ENCODE assay signal across 12 cellular contexts in genomic region chrX:41145920-41146608, GRCh38.
A peak's percentile ranks its signal among the peaks of the same experiment; 100 is the strongest.
DNase-seq lines count a peak whose midpoint lies in the region; ATAC-seq, FAIRE-seq and TF ChIP-seq lines count a peak whose summit lies in the region.
"Had no signal": no experiment of that assay in that cellular context is flagged by ENCODE, and none has a peak within 500 bp of the region (broad histone marks: within the 10 kb centered on the region; RNA-seq: fewer than 3 reads in every experiment).

No MANE protein-coding gene starts in this region.

- peak overlapping the region; percentile 33; the same call in 1 of the 2 replicates for H3K4me2 ChIP-seq in PC-3 (ENCODE audit: low read length)

- peak; percentile 68 for ATAC-seq in PC-3
- ATAC-seq in GM18519 (IDR thresholded peaks at IDR 0.05; ENCODE audit: low FRiP score, unreplicated experiment), result no peak

- no peak overlapping the region for H3K4me3 ChIP-seq in PC-3 (ENCODE audit: low read length)
- no peak overlapping the region for H3K4me3 ChIP-seq in esophagus muscularis mucosa
- no peak overlapping the region for H3K4me3 ChIP-seq in small intestine (ENCODE audit: low read depth in 1 of 2, low read length in 2 of 2)

- H3K9me3 ChIP-seq in PC-3 (ENCODE audit: low read length) (no peaks in the 10 kb centered on the region), esophagus muscularis mucosa (no peaks in the 10 kb centered on the region), small intestine (ENCODE audit: control insufficient read depth, low read depth) (no peaks in the 10 kb centered on the region)

- no peak for DNase-seq in activated naive CD4-positive, alpha-beta T cell treated with anti-CD3 and anti-CD28 coated beads for 36 hours
- no peak for DNase-seq in activated naive CD4-positive, alpha-beta T cell (lab: John Stamatoyannopoulos, UW)
- DNase-seq in PC-3, result peak; percentile 77
- DNase-seq in esophagus muscularis mucosa (ENCODE audit: extremely low spot score), result no peak
- DNase-seq in small intestine, result peak; percentile 64
- DNase-seq in T-helper 9 cell, result no peak
- DNase-seq in middle frontal gyrus (ENCODE audit: extremely low spot score, low spot score), result no peak
- DNase-seq: CD4-positive, alpha-beta memory T cell; KG1; NK-92 treated with Interleukin-12 subunit alpha and Interleukin-12 subunit beta, amount 100 ng/mL, for 24 hours; stimulated activated naive CD4-positive, alpha-beta T cell had no signal

- peaks cover 4% of the 10 kb centered on the region for H3F3A ChIP-seq in PC-3 (ENCODE audit: low read length, unreplicated experiment)

- FAIRE-seq in small intestine (lab: Jason Lieb, UNC), result no peak

- H3K9me2 ChIP-seq in PC-3 (replicated peaks; ENCODE audit: low read length), result no peaks in the 10 kb centered on the region

- H3K9ac ChIP-seq in PC-3 (ENCODE audit: low read length), result no peak overlapping the region

- BruUV-seq in PC-3 (replicated peaks; lab: Mats Ljungman, UMichigan), result no TSS peak

- CTCF ChIA-PET in activated naive CD4-positive, alpha-beta T cell treated with anti-CD3 and anti-CD28 coated beads for 36 hours (lab: Charles Lee), result interaction anchor here (0.6 kb wide), 3 partner anchors 18 to 202 kb away, joined by 3 to 5 read pairs (median 4); no protein-coding TSS in a partner anchor
- CTCF ChIA-PET in PC-3 (lab: Charles Lee), result no interaction called here

- POLR2A ChIA-PET in PC-3 (lab: Charles Lee; ENCODE audit: unreplicated experiment), result no interaction called here

- H3K4me1 ChIP-seq in PC-3 (ENCODE audit: insufficient read depth, low read length), result peaks cover 37% of the 10 kb centered on the region
- H3K4me1 ChIP-seq in esophagus muscularis mucosa, result peaks cover 0 to 15% (median 0%) of the 10 kb centered on the region in 4 donors
- H3K4me1 ChIP-seq in small intestine (ENCODE audit: control insufficient read depth in 2 of 2, insufficient read depth in 1 of 2, low read depth in 1 of 2, low read length in 1 of 2), result no peaks in the 10 kb centered on the region

- no peaks in the 10 kb centered on the region for H3K9me3 Mint-ChIP-seq in activated naive CD4-positive, alpha-beta T cell treated with anti-CD3 and anti-CD28 coated beads for 36 hours
- H3K9me3 Mint-ChIP-seq: CD4-positive, alpha-beta memory T cell had no signal

- H3K4me1 Mint-ChIP-seq in activated naive CD4-positive, alpha-beta T cell treated with anti-CD3 and anti-CD28 coated beads for 36 hours (ENCODE audit: low read depth), result peaks cover 29% of the 10 kb centered on the region

- TF ChIP-seq POLR2A in esophagus muscularis mucosa (IDR thresholded peaks at IDR 0.05; ENCODE audit: low read depth), result no peak

- WGBS in esophagus muscularis mucosa, result 94% methylated on average over 2 of the region's 2 CpGs
- WGBS in small intestine, 3 donors, result 56 to 77% (median 76%) methylated on average over 2 of the region's 2 CpGs

- H3K4me3 Mint-ChIP-seq in activated naive CD4-positive, alpha-beta T cell treated with anti-CD3 and anti-CD28 coated beads for 36 hours, result no peak overlapping the region
- H3K4me3 Mint-ChIP-seq: CD4-positive, alpha-beta memory T cell had no signal

- no peak overlapping the region for H2AFZ ChIP-seq in PC-3 (ENCODE audit: low read length)

- no peaks in the 10 kb centered on the region for H3K27me3 Mint-ChIP-seq in activated naive CD4-positive, alpha-beta T cell treated with anti-CD3 and anti-CD28 coated beads for 36 hours (ENCODE audit: low read depth)
- H3K27me3 Mint-ChIP-seq: CD4-positive, alpha-beta memory T cell had no signal

- no peaks in the 10 kb centered on the region for H3K27me3 ChIP-seq in PC-3 (ENCODE audit: low read length)
- H3K27me3 ChIP-seq in esophagus muscularis mucosa, result no peaks in the 10 kb centered on the region
- no peaks in the 10 kb centered on the region for H3K27me3 ChIP-seq in small intestine (ENCODE audit: control insufficient read depth in 2 of 2, insufficient read depth in 2 of 2, low read length in 2 of 2)

- intact Hi-C loops in activated naive CD4-positive, alpha-beta T cell treated with anti-CD3 and anti-CD28 coated beads for 36 hours (cut with micrococcal nuclease), result no loop called here
- intact Hi-C loops in PC-3 (cut with micrococcal nuclease), result no loop called here
- intact Hi-C loops in esophagus muscularis mucosa (cut with DNase I), result no loop called here

- peaks cover 15% of the 10 kb centered on the region for H3K79me2 ChIP-seq in PC-3 (ENCODE audit: low read length)

- H3K27ac ChIP-seq in PC-3 (ENCODE audit: low read length), result peak overlapping the region; percentile 8; the same call in 1 of the 2 replicates
- H3K27ac ChIP-seq in esophagus muscularis mucosa (replicated peaks in 1 of 4), result no peak overlapping the region
- no peak overlapping the region for H3K27ac ChIP-seq in small intestine (ENCODE audit: low read depth in 1 of 2, low read length in 1 of 2)

- H3K27ac Mint-ChIP-seq in activated naive CD4-positive, alpha-beta T cell treated with anti-CD3 and anti-CD28 coated beads for 36 hours, result peak overlapping the region; percentile 56

- H3K36me3 ChIP-seq in PC-3 (ENCODE audit: low read depth, low read length), result peaks cover 50% of the 10 kb centered on the region; the same call in 1 of the 2 replicates
- peaks cover 0 to 68% (median 16%) of the 10 kb centered on the region in 4 donors for H3K36me3 ChIP-seq in esophagus muscularis mucosa
- peaks cover 0 to 6% of the 10 kb centered on the region in 2 donors for H3K36me3 ChIP-seq in small intestine (ENCODE audit: control insufficient read depth in 2 of 2, insufficient read depth in 2 of 2, low read length in 2 of 2)

- no peak for TF ChIP-seq EP300 in esophagus muscularis mucosa (IDR thresholded peaks at IDR 0.05)

- H3K36me3 Mint-ChIP-seq in activated naive CD4-positive, alpha-beta T cell treated with anti-CD3 and anti-CD28 coated beads for 36 hours (ENCODE audit: low read depth), result peaks cover 8% of the 10 kb centered on the region

- H4K20me1 ChIP-seq in PC-3 (ENCODE audit: low read length), result peaks cover 15% of the 10 kb centered on the region

- TF ChIP-seq CTCF in PC-3 (conservative IDR thresholded peaks at IDR 0.05; ENCODE audit: low read depth, low read length) (no peak; the same call in 1 of the 2 replicates), esophagus muscularis mucosa (IDR thresholded peaks at IDR 0.05) (peak in 2 of 3 experiments; percentile 6 to 11)

Comparison
In these comparisons a context has a peak if more than half of its experiments do, and no peak if none do; other contexts are left out.
1. DNase-seq: peak in PC-3 (single experiment) and small intestine (single experiment); none in activated naive CD4-positive, alpha-beta T cell treated with anti-CD3 and anti-CD28 coated beads for 36 hours (single experiment), activated naive CD4-positive, alpha-beta T cell (0 of 4), esophagus muscularis mucosa (single experiment), T-helper 9 cell (single experiment) and middle frontal gyrus (single experiment).